Comparison of ENCODE assay signal across 13 cellular contexts in genomic region chr1:234069760-234070159, GRCh38.
DNase-seq lines count a peak whose midpoint lies in the region; ATAC-seq, FAIRE-seq and TF ChIP-seq lines count a peak whose summit lies in the region.
"Had no signal": no experiment of that assay in that cellular context is flagged by ENCODE, and none has a peak within 500 bp of the region (broad histone marks: within the 10 kb centered on the region; RNA-seq: fewer than 3 reads in every experiment).

No MANE protein-coding gene starts in this region.

- 56 to 57% methylated on average over 3 of the region's 3 CpGs for WGBS in pancreas, 2 donors

- H3K4me1 Mint-ChIP-seq in HFFc6 (ENCODE audit: low read depth): no peaks in the 10 kb centered on the region

- H3K9me3 ChIP-seq in pancreas: no peaks in the 10 kb centered on the region

- H3K27ac ChIP-seq in pancreas: no peak overlapping the region
- H3K27ac ChIP-seq: skin epidermis had no signal

- H3K27me3 ChIP-seq in pancreas: no peaks in the 10 kb centered on the region

- no peak overlapping the region for H3K4me3 Mint-ChIP-seq in HFFc6
- H3K4me3 Mint-ChIP-seq: activated T-helper 1 cell treated with anti-CD3 and anti-CD28 coated beads, Interleukin-12 subunit alpha, Interleukin-12 subunit beta, Interleukin-2, Interleukin-4 antibody, amounts not matched to agents 30 ng/mL and 10 ng/mL and 1 ng/mL, durations not matched to agents 14 hours and 24 hours and 36 hours had no signal

- no peak for ATAC-seq in pancreas

- H3K36me3 Mint-ChIP-seq in HFFc6 (ENCODE audit: low read depth): no peaks in the 10 kb centered on the region

- in situ Hi-C loops in SK-MEL-5 (cut with HindIII; ENCODE audit: low pct_unique_long_range_greater_than_20kb, low sequenced_read_pairs): no loop called here

- H3K4me3 ChIP-seq in pancreas: no peak overlapping the region
- H3K4me3 ChIP-seq: skin epidermis had no signal

- H3K36me3 ChIP-seq in pancreas: no peaks in the 10 kb centered on the region

- H3K27ac Mint-ChIP-seq in HFFc6: no peak overlapping the region
- H3K27ac Mint-ChIP-seq: activated T-helper 1 cell treated with anti-CD3 and anti-CD28 coated beads, Interleukin-12 subunit alpha, Interleukin-12 subunit beta, Interleukin-2, Interleukin-4 antibody, amounts not matched to agents 30 ng/mL and 10 ng/mL and 1 ng/mL, durations not matched to agents 14 hours and 24 hours and 36 hours had no signal

- DNase-seq in D721Med (ENCODE audit: insufficient read length, low spot score): no peak
- no peak for DNase-seq in HTR-8/SVneo (ENCODE audit: insufficient read length, low spot score)
- peak; percentile 47 for DNase-seq in SK-MEL-5 (ENCODE audit: low read depth, low spot score)
- DNase-seq in kidney tubule cell (ENCODE audit: low spot score): peak; percentile 30
- DNase-seq in mesenteric fat pad (ENCODE audit: low spot score): no peak
- DNase-seq in hepatic stellate cell (ENCODE audit: low spot score): no peak
- no peak for DNase-seq in pancreas
- no peak for DNase-seq in HFFc6
- DNase-seq: DMS153, midbrain, NCI-H510A treated with DMSO at 0.1 percent for 48 hours had no signal

- TF ChIP-seq CTCF in D721Med (IDR thresholded peaks at IDR 0.05; ENCODE audit: insufficient read depth, missing control alignments) (peak; percentile 38), pancreas (IDR thresholded peaks at IDR 0.05) (no peak), HFFc6 (IDR thresholded peaks at IDR 0.05) (no peak; the same call in 1 of the 2 replicates)

- no peaks in the 10 kb centered on the region for H3K4me1 ChIP-seq in pancreas

- H3K9me3 Mint-ChIP-seq in HFFc6: 0 out of 2 replicates have a peak, but pooled peaks cover 7% of the 10 kb centered on the region
- H3K9me3 Mint-ChIP-seq: activated T-helper 1 cell treated with anti-CD3 and anti-CD28 coated beads, Interleukin-12 subunit alpha, Interleukin-12 subunit beta, Interleukin-2, Interleukin-4 antibody, amounts not matched to agents 30 ng/mL and 10 ng/mL and 1 ng/mL, durations not matched to agents 14 hours and 24 hours and 36 hours had no signal

- peaks cover 2% of the 10 kb centered on the region for H3K27me3 Mint-ChIP-seq in HFFc6 (ENCODE audit: insufficient read depth)

- intact Hi-C loops in pancreas (cut with DNase I): no loop called here

- FAIRE-seq in D721Med (lab: Jason Lieb, UNC): no peak
- peak; percentile 70 for FAIRE-seq in HTR-8/SVneo (lab: Jason Lieb, UNC)
- no peak for FAIRE-seq in pancreas (lab: Jason Lieb, UNC)

Comparison
In these comparisons a context has a peak if more than half of its experiments do, and no peak if none do; other contexts are left out.
1. DNase-seq: peak in SK-MEL-5 (single experiment) and kidney tubule cell (single experiment); none in D721Med (single experiment), HTR-8/SVneo (single experiment), mesenteric fat pad (single experiment), hepatic stellate cell (single experiment), pancreas (0 of 6) and HFFc6 (single experiment).